Comparison of ENCODE assay signal across 16 cellular contexts in the genomic region with DNA sequence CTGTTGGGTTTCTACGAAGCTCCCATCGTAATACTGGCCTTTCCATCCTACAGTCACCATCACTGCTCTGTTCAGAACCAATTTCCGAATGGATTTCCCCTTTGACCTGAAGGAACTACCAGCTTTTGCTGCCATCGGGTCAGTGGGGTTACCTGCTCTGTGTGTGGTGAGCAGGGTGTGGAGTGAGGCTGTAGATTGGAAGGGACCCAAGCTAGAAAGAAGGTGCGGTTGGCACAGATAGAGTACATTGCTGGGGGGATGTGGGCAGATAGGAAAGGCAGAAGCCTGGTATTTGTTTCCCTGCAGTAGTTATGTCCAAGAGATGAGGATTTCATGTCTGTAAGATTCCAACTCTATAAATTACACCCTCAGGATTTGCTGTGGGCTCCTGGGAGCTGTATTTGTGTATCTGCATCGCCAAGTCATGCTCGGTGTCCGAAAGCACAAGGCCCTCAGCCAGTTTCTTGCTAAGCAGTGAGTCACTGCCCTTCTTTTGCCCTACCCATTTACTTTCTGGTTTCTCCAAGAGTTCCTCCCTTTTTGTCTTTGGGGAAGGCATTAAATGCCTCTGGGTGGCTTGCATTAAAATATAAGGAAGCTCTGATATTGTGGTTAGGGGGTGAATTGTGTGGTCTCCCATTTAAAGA. TPM values are rescaled to one million over a fixed set of nuclear protein-coding genes. Genes with fewer than 3 reads are reported as not detected.
DNase-seq lines count a peak whose midpoint lies in the region; ATAC-seq and TF ChIP-seq lines count a peak whose summit lies in the region.
"Had no signal": no experiment of that assay in that cellular context is flagged by ENCODE, and none has a peak within 500 bp of the region (broad histone marks: within the 10 kb centered on the region; RNA-seq: fewer than 3 reads in every experiment).

No MANE protein-coding gene starts in this region.

- ATAC-seq in HG03342 (IDR thresholded peaks at IDR 0.05; ENCODE audit: unreplicated experiment): no peak
- ATAC-seq: activated naive CD8-positive, alpha-beta T cell treated with anti-CD3 and anti-CD28 coated beads, Interleukin-2, amount 50 U/mL, for 24 hours; GM23338 had no signal

- TF ChIP-seq CTCF in BJ (IDR thresholded peaks at IDR 0.05; ENCODE audit: insufficient read depth, low read depth, low read length): no peak

- H3K27ac ChIP-seq in caudate nucleus (ENCODE audit: low read depth, low read length): no peak overlapping the region
- H3K27ac ChIP-seq: testis had no signal

- DNase-seq in BJ (ENCODE audit: low read depth): peak; percentile 72
- DNase-seq in MG63: peak; percentile 86
- DNase-seq in dedifferentiated amniotic fluid mesenchymal stem cell (ENCODE audit: extremely low spot score): peak; percentile 87
- peak; percentile 61 for DNase-seq in non-pigmented ciliary epithelial cell (ENCODE audit: low read depth)
- DNase-seq in caudate nucleus (lab: John Stamatoyannopoulos, UW): no peak
- DNase-seq in NCI-H1048 (lab: John Stamatoyannopoulos, UW): no peak
- no peak for DNase-seq in NCI-H2029 (lab: John Stamatoyannopoulos, UW)
- DNase-seq: activated CD4-positive, alpha-beta T cell treated with anti-CD3 and anti-CD28 coated beads for 4 hours; activated naive CD8-positive, alpha-beta T cell treated with anti-CD3 and anti-CD28 coated beads, Interleukin-2, amount 50 U/mL, for 24 hours; COR-L47; midbrain; NCI-H2081; stimulated activated CD4-positive, alpha-beta T cell treated with anti-CD3 and anti-CD28 coated beads, Interleukin-4, amount 100 ng/mL, for 24 hours; testis had no signal

- no peaks in the 10 kb centered on the region for H3K36me3 ChIP-seq in BJ (ENCODE audit: control insufficient read depth, insufficient read depth, low read length)
- no peaks in the 10 kb centered on the region for H3K36me3 ChIP-seq in MG63

- H3K27me3 ChIP-seq in BJ (ENCODE audit: control insufficient read depth, insufficient read depth, low read length): no peaks in the 10 kb centered on the region
- H3K27me3 ChIP-seq in MG63: no peaks in the 10 kb centered on the region
- H3K27me3 ChIP-seq: testis had no signal

- CTCF ChIA-PET in BJ (lab: Yijun Ruan, JAX): interaction anchor here (1.0 kb wide), 1 partner anchor 10 kb away, joined by 3 read pairs; no protein-coding TSS in a partner anchor

- H3K4me3 ChIP-seq in BJ (ENCODE audit: low read depth, low read length): no peak overlapping the region
- H3K4me3 ChIP-seq in MG63: no peak overlapping the region
- H3K4me3 ChIP-seq: GM23338, testis had no signal

- POLR2A ChIA-PET in BJ (lab: Charles Lee): no interaction called here

- no peaks in the 10 kb centered on the region for H3K9me3 ChIP-seq in MG63
- H3K9me3 ChIP-seq: testis had no signal

RNA-seq across cellular contexts. Expression of a gene that starts 15.4 kb away (rescaled TPM):
- polyA plus RNA-seq in BJ (2011; rRNA removed): not detected in 2 replicates
- not detected in 2 replicates for polyA minus RNA-seq in BJ (2011; rRNA and poly(A)+ RNA removed)
- not detected in 2 replicates for total RNA-seq in MG63 (2014; rRNA removed; shearing (Covaris generic); ENCODE audit: low replicate concordance)

RNA-seq across cellular contexts. Expression of a gene that starts 31.2 kb away (rescaled TPM):
- polyA plus RNA-seq in BJ (2011; rRNA removed): 2.0 and 2.9 TPM in 2 replicates
- 3.6 and 4.5 TPM in 2 replicates for polyA minus RNA-seq in BJ (2011; rRNA and poly(A)+ RNA removed)
- 0.63 and 0.84 TPM in 2 replicates for total RNA-seq in MG63 (2014; rRNA removed; shearing (Covaris generic); ENCODE audit: low replicate concordance)

RNA-seq across cellular contexts. Expression of a gene that starts 43.2 kb away (rescaled TPM):
- polyA plus RNA-seq in BJ (2011; rRNA removed): 15.4 and 16.0 TPM in 2 replicates
- 27.3 and 39.8 TPM in 2 replicates for polyA minus RNA-seq in BJ (2011; rRNA and poly(A)+ RNA removed)
- total RNA-seq in MG63 (2014; rRNA removed; shearing (Covaris generic); ENCODE audit: low replicate concordance): 4.7 and 5.8 TPM in 2 replicates

RNA-seq across cellular contexts. Expression of a gene that starts 46.5 kb away (rescaled TPM):
- polyA plus RNA-seq in BJ (2011; rRNA removed): 0.11 and 0.15 TPM in 2 replicates
- polyA minus RNA-seq in BJ (2011; rRNA and poly(A)+ RNA removed): not detected in 2 replicates
- total RNA-seq in MG63 (2014; rRNA removed; shearing (Covaris generic); ENCODE audit: low replicate concordance): not detected in 2 replicates

RNA-seq across cellular contexts. Expression of a gene that starts 49.8 kb away (rescaled TPM):
- 44.8 and 69.9 TPM in 2 replicates for polyA plus RNA-seq in BJ (2011; rRNA removed)
- 115 and 240 TPM in 2 replicates for polyA minus RNA-seq in BJ (2011; rRNA and poly(A)+ RNA removed)
- 30.9 and 49.3 TPM in 2 replicates for total RNA-seq in MG63 (2014; rRNA removed; shearing (Covaris generic); ENCODE audit: low replicate concordance)

Comparison
In these comparisons a context has a peak if more than half of its experiments do, and no peak if none do; other contexts are left out.
1. DNase-seq: peak in BJ (single experiment), MG63 (single experiment), dedifferentiated amniotic fluid mesenchymal stem cell (single experiment) and non-pigmented ciliary epithelial cell (single experiment); none in caudate nucleus (0 of 61), NCI-H1048 (single experiment) and NCI-H2029 (single experiment).